Comparison of ENCODE assay signal across 13 cellular contexts in the genomic region with DNA sequence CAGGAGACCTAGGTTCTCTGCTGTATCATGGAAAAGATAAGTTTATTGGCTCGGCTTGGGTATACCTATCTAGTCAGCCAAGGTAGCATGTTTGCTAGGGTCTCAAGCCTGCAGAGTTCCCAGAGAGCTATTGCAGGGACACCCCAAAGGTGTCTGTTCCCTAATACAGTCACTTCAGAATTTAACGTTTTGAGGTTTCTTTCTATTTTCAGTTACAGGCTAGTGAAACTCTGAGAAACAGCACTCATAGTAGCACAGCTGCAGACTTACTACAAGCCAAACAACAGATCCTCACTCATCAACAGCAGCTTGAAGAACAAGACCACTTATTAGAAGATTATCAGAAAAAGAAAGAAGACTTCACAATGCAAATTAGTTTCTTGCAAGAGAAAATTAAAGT. TPM values are rescaled to one million over a fixed set of nuclear protein-coding genes. Genes with fewer than 3 reads are reported as not detected.
DNase-seq lines count a peak whose midpoint lies in the region; ATAC-seq and TF ChIP-seq lines count a peak whose summit lies in the region.
"Had no signal": no experiment of that assay in that cellular context is flagged by ENCODE, and none has a peak within 500 bp of the region (broad histone marks: within the 10 kb centered on the region; RNA-seq: fewer than 3 reads in every experiment).

No MANE protein-coding gene starts in this region.

- H3K4me1 Mint-ChIP-seq in CD8-positive, alpha-beta memory T cell = peaks cover 0 to 5% (median 3%) of the 10 kb centered on the region in 3 donors
- peaks cover 2% of the 10 kb centered on the region for H3K4me1 Mint-ChIP-seq in CD8-positive, alpha-beta T cell (ENCODE audit: low read depth)
- H3K4me1 Mint-ChIP-seq: activated CD4-positive, alpha-beta T cell treated with anti-CD3 and anti-CD28 coated beads for 36 hours had no signal

- no peak for TF ChIP-seq CTCF in CD8-positive, alpha-beta T cell (IDR thresholded peaks at IDR 0.05)

- no peaks in the 10 kb centered on the region for H3K27me3 ChIP-seq in H7 (ENCODE audit: control insufficient read depth, insufficient read depth, low read length)
- H3K27me3 ChIP-seq in CD8-positive, alpha-beta memory T cell (ENCODE audit: insufficient read depth, low read length, poor library complexity, severe bottlenecking) = no peaks in the 10 kb centered on the region
- no peaks in the 10 kb centered on the region for H3K27me3 ChIP-seq in CD8-positive, alpha-beta T cell (ENCODE audit: insufficient read depth, low read length)
- H3K27me3 ChIP-seq: ovary had no signal

- no peak overlapping the region for H3K4me3 Mint-ChIP-seq in CD8-positive, alpha-beta memory T cell
- H3K4me3 Mint-ChIP-seq in CD8-positive, alpha-beta T cell = no peak overlapping the region
- H3K4me3 Mint-ChIP-seq: activated CD4-positive, alpha-beta T cell treated with anti-CD3 and anti-CD28 coated beads for 36 hours had no signal

- no peaks in the 10 kb centered on the region for H3K9me3 ChIP-seq in CD8-positive, alpha-beta memory T cell (ENCODE audit: low read length)
- no peaks in the 10 kb centered on the region for H3K9me3 ChIP-seq in CD8-positive, alpha-beta T cell (ENCODE audit: low read length)
- H3K9me3 ChIP-seq: ovary had no signal

- H3K36me3 ChIP-seq in H7 (replicated peaks; ENCODE audit: control insufficient read depth, insufficient read depth, low read length) = peaks cover 1% of the 10 kb centered on the region
- peaks cover 26% of the 10 kb centered on the region for H3K36me3 ChIP-seq in CD8-positive, alpha-beta memory T cell (ENCODE audit: insufficient read depth, low read length)
- H3K36me3 ChIP-seq in CD8-positive, alpha-beta T cell (ENCODE audit: insufficient read depth, low read length) = peaks cover 30% of the 10 kb centered on the region
- H3K36me3 ChIP-seq: ovary had no signal

- H3K4me3 ChIP-seq in H7 (ENCODE audit: insufficient read depth, low read depth, low read length) = no peak overlapping the region
- H3K4me3 ChIP-seq in CD8-positive, alpha-beta memory T cell (ENCODE audit: low read length) = no peak overlapping the region
- no peak overlapping the region for H3K4me3 ChIP-seq in CD8-positive, alpha-beta T cell (ENCODE audit: low read depth, low read length)
- H3K4me3 ChIP-seq: ovary had no signal

- no peak overlapping the region for H3K27ac Mint-ChIP-seq in CD8-positive, alpha-beta memory T cell
- H3K27ac Mint-ChIP-seq in CD8-positive, alpha-beta T cell = no peak overlapping the region
- H3K27ac Mint-ChIP-seq: activated CD4-positive, alpha-beta T cell treated with anti-CD3 and anti-CD28 coated beads for 36 hours had no signal

- H3K27me3 Mint-ChIP-seq in CD8-positive, alpha-beta memory T cell = no peaks in the 10 kb centered on the region
- no peaks in the 10 kb centered on the region for H3K27me3 Mint-ChIP-seq in CD8-positive, alpha-beta T cell (ENCODE audit: low read depth)
- H3K27me3 Mint-ChIP-seq: activated CD4-positive, alpha-beta T cell treated with anti-CD3 and anti-CD28 coated beads for 36 hours had no signal

- CTCF ChIA-PET in CD8-positive, alpha-beta memory T cell (lab: Charles Lee) = interaction anchor here (1.1 kb wide), 1 partner anchor 14 kb away, joined by 3 read pairs; no protein-coding TSS in a partner anchor
- CTCF ChIA-PET in CD8-positive, alpha-beta T cell (lab: Charles Lee) = no interaction called here

- H3K27ac ChIP-seq in CD8-positive, alpha-beta memory T cell (ENCODE audit: low read depth, low read length) = no peak overlapping the region
- no peak overlapping the region for H3K27ac ChIP-seq in CD8-positive, alpha-beta T cell (ENCODE audit: low read depth, low read length)
- H3K27ac ChIP-seq: ovary had no signal

- peak; percentile 95 for ATAC-seq in GM18498 (IDR thresholded peaks at IDR 0.05; ENCODE audit: unreplicated experiment)
- ATAC-seq in GM19452 (IDR thresholded peaks at IDR 0.05; ENCODE audit: unreplicated experiment) = peak; percentile 90
- peak; percentile 94 for ATAC-seq in HG02870 (IDR thresholded peaks at IDR 0.05; ENCODE audit: unreplicated experiment)
- ATAC-seq in HG03558 (IDR thresholded peaks at IDR 0.05; ENCODE audit: extremely low read depth, unreplicated experiment) = peak; percentile 92
- no peak for ATAC-seq in CD8-positive, alpha-beta T cell
- ATAC-seq: activated CD4-positive, alpha-beta T cell treated with anti-CD3 and anti-CD28 coated beads for 36 hours had no signal

- no peaks in the 10 kb centered on the region for H3K9me3 Mint-ChIP-seq in CD8-positive, alpha-beta memory T cell
- H3K9me3 Mint-ChIP-seq in CD8-positive, alpha-beta T cell = no peaks in the 10 kb centered on the region

- no peaks in the 10 kb centered on the region for H3K4me1 ChIP-seq in CD8-positive, alpha-beta memory T cell (ENCODE audit: insufficient read depth, low read length)
- no peaks in the 10 kb centered on the region for H3K4me1 ChIP-seq in CD8-positive, alpha-beta T cell (ENCODE audit: insufficient read depth, low read length)

- peaks cover 22 to 73% (median 33%) of the 10 kb centered on the region in 3 donors for H3K36me3 Mint-ChIP-seq in CD8-positive, alpha-beta memory T cell
- H3K36me3 Mint-ChIP-seq in CD8-positive, alpha-beta T cell = peaks cover 65% of the 10 kb centered on the region

- POLR2A ChIA-PET in CD8-positive, alpha-beta memory T cell (lab: Charles Lee) = no interaction called here
- POLR2A ChIA-PET in CD8-positive, alpha-beta T cell (lab: Charles Lee) = no interaction called here

- DNase-seq in ecto neural progenitor cell (ENCODE audit: low spot score) (no peak), H7 (no peak)
- no peak for DNase-seq in CD8-positive, alpha-beta memory T cell
- DNase-seq in CD8-positive, alpha-beta T cell = no peak
- DNase-seq: activated CD4-positive, alpha-beta T cell treated with anti-CD3 and anti-CD28 coated beads for 36 hours; activated naive CD4-positive, alpha-beta T cell; NCI-H2227 treated with DMSO at 0.1 percent for 48 hours; ovary; stimulated activated CD4-positive, alpha-beta T cell treated with anti-CD3 and anti-CD28 coated beads, Interleukin-4, amount 100 ng/mL, for 1 hour had no signal

- intact Hi-C loops in CD8-positive, alpha-beta T cell (cut with DNase I, micrococcal nuclease) = no loop called here

RNA-seq across cellular contexts. Expression of gene AKAP9, which starts 54.7 kb away (rescaled TPM):
- 9.5 and 16.3 TPM in 2 replicates for total RNA-seq in H7 (2014; rRNA removed; shearing (Covaris generic))
- 10 to 100 TPM; 34.9 to 40.3 TPM for total RNA-seq in CD8-positive, alpha-beta memory T cell
- polyA plus RNA-seq in CD8-positive, alpha-beta memory T cell = 49.2 TPM
- 10 to 100 TPM; 61.2 to 61.3 TPM for total RNA-seq in CD8-positive, alpha-beta T cell
